Comparison of ENCODE assay signal across 1 cellular context in the genomic region with DNA sequence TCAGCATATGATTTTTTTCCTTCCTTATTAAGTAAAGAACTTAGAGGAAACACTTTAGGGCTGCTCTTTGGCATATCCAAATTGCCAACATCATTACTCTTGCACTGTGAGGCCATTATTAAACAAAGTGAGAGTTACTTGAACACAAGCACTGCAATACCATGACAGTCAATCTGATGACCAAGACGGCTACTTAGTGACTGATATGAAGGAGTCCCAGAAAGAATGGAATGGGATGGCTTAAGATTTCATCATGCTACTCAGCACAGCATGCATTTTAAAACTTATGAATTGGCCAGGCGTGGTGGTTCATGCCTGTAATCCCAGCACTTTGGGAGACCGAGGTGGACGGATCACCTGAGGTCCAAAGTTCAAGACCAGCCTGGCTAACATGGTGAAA.
TF ChIP-seq lines count a peak whose summit lies in the region.

No MANE protein-coding gene starts in this region.

TF ChIP-seq in IMR-90, 13 proteins besides CTCF, POLR2A, EP300 and RAD21:
- TF ChIP-seq BHLHE40 (IDR thresholded peaks at IDR 0.05; ENCODE audit: low read depth, low read length) (no peak), SMC3 (IDR thresholded peaks at IDR 0.05; ENCODE audit: low read depth, low read length) (no peak)
